In genomic region chr17:17876959-17877547, GRCh38 we compare ENCODE assay signal across 11 cellular contexts. TPM values are rescaled to one million over a fixed set of nuclear protein-coding genes. Genes with fewer than 3 reads are reported as not detected.
DNase-seq lines count a peak whose midpoint lies in the region; ATAC-seq and TF ChIP-seq lines count a peak whose summit lies in the region.
"Had no signal": no experiment of that assay in that cellular context is flagged by ENCODE, and none has a peak within 500 bp of the region (broad histone marks: within the 10 kb centered on the region; RNA-seq: fewer than 3 reads in every experiment).

No MANE protein-coding gene starts in this region.

- H3K9me2 ChIP-seq in MM.1S (replicated peaks; ENCODE audit: insufficient read depth, low read length): no peaks in the 10 kb centered on the region

- H3K4me2 ChIP-seq in MM.1S (ENCODE audit: low read depth, low read length): no peak overlapping the region

- ATAC-seq in sciatic nerve: peak; percentile 71
- no peak for ATAC-seq in GM21528 (IDR thresholded peaks at IDR 0.05; ENCODE audit: low FRiP score, unreplicated experiment)

- no peaks in the 10 kb centered on the region for H3K79me2 ChIP-seq in MM.1S (ENCODE audit: low read length)

- DNase-seq in EL (peak; percentile 20), caudate nucleus (lab: John Stamatoyannopoulos, UW) (peak in 7 of 61 donors; percentile 13 to 62 (median 47)), iris pigment epithelial cell (ENCODE audit: low read depth) (peak; percentile 40), sciatic nerve (ENCODE audit: low spot score) (no peak), D341Med (ENCODE audit: low spot score) (no peak), kidney tubule cell (ENCODE audit: low spot score) (no peak), MM.1S (no peak)
- DNase-seq: CD4-positive, alpha-beta memory T cell; erythroblast; stimulated activated CD8-positive, alpha-beta memory T cell treated with anti-CD3 and anti-CD28 coated beads, Interleukin-4, amount 100 ng/mL, for 48 hours had no signal

- H3K36me3 ChIP-seq in MM.1S (replicated peaks; ENCODE audit: insufficient read depth, low read length): no peaks in the 10 kb centered on the region

- H3K4me3 ChIP-seq in MM.1S (ENCODE audit: low read length): no peak overlapping the region

- no peaks in the 10 kb centered on the region for H3K27me3 ChIP-seq in MM.1S (replicated peaks; ENCODE audit: insufficient read depth, low read length)

- H3F3A ChIP-seq in MM.1S (ENCODE audit: insufficient read depth, low read length): no peaks in the 10 kb centered on the region

- no peaks in the 10 kb centered on the region for H3K4me1 ChIP-seq in MM.1S (ENCODE audit: low read length)

- intact Hi-C loops in sciatic nerve (cut with DNase I): no loop called here

- H3K9me3 ChIP-seq in MM.1S (replicated peaks; ENCODE audit: insufficient read depth, low read length): no peaks in the 10 kb centered on the region

- H3K9ac ChIP-seq in MM.1S (ENCODE audit: low read length): no peak overlapping the region

- no peak for TF ChIP-seq CTCF in MM.1S (IDR thresholded peaks at IDR 0.05; ENCODE audit: low read length)

- H3K27ac ChIP-seq in caudate nucleus (ENCODE audit: low read depth, low read length) (peak overlapping the region; percentile 89), MM.1S (ENCODE audit: low read length) (no peak overlapping the region)

- no peaks in the 10 kb centered on the region for H4K20me1 ChIP-seq in MM.1S (ENCODE audit: insufficient read depth, low read length)

- no peak overlapping the region for H2AFZ ChIP-seq in MM.1S (ENCODE audit: low read length)

RNA-seq across cellular contexts. Expression of gene SREBF1, which starts 40.3 kb away (rescaled TPM):
- total RNA-seq in sciatic nerve: 257 TPM

Comparison
In these comparisons a context has a peak if more than half of its experiments do, and no peak if none do; other contexts are left out.
1. DNase-seq: peak in EL (single experiment) and iris pigment epithelial cell (single experiment); none in sciatic nerve (single experiment), D341Med (single experiment), kidney tubule cell (single experiment) and MM.1S (single experiment).